ENCODE assay signal across 7 cellular contexts in genomic region chr14:105587482-105588235, GRCh38.
DNase-seq lines count a peak whose midpoint lies in the region; ATAC-seq and TF ChIP-seq lines count a peak whose summit lies in the region.
"Not testable (repeated sequence)": the region's sequence is repeated elsewhere in the genome, so short reads cannot be mapped to it uniquely, and the experiment has no call there.

No MANE protein-coding gene starts in this region.

- H3K4me1 ChIP-seq in RWPE2 (ENCODE audit: insufficient read depth, poor library complexity, severe bottlenecking); osteoblast (ENCODE audit: insufficient read depth, low read length); upper lobe of right lung: not testable (repeated sequence)

- H3K9me3 Mint-ChIP-seq in chondrocyte (ENCODE audit: low read depth); stimulated activated memory B cell treated with anti-CD40 and anti-IgM and Interleukin-4, amounts not matched to agents 10 μg/mL and 1 μg/mL and 100 μg/mL, for 72 hours: not testable (repeated sequence)

- not testable (repeated sequence) for H3K27me3 Mint-ChIP-seq in chondrocyte (ENCODE audit: low read depth); stimulated activated memory B cell treated with anti-CD40 and anti-IgM and Interleukin-4, amounts not matched to agents 10 μg/mL and 1 μg/mL and 100 μg/mL, for 72 hours

- intact Hi-C loops in upper lobe of right lung (cut with DNase I), result loop anchor here (10.0 kb wide), 1 partner anchor 117 kb away; no protein-coding TSS in a partner anchor

- not testable (repeated sequence) for ATAC-seq in RWPE2 (ENCODE audit: low read depth); stimulated activated memory B cell treated with anti-CD40 and anti-IgM and Interleukin-4, amounts not matched to agents 10 μg/mL and 1 μg/mL and 100 μg/mL, for 72 hours; upper lobe of right lung

- not testable (repeated sequence) for H3K4me1 Mint-ChIP-seq in chondrocyte (ENCODE audit: low read depth)
- H3K4me1 Mint-ChIP-seq in stimulated activated memory B cell treated with anti-CD40 and anti-IgM and Interleukin-4, amounts not matched to agents 10 μg/mL and 1 μg/mL and 100 μg/mL, for 72 hours, result peaks cover 38% of the 10 kb centered on the region

- H3K4me3 ChIP-seq in GM06990 (replicated peaks; ENCODE audit: low read depth, low read length), result peak overlapping the region; percentile 41
- H3K4me3 ChIP-seq in RWPE2 (ENCODE audit: severe bottlenecking); osteoblast (ENCODE audit: insufficient read depth, low read length); upper lobe of right lung: not testable (repeated sequence)

- not testable (repeated sequence) for H3K27ac ChIP-seq in RWPE2 (ENCODE audit: poor library complexity, severe bottlenecking); osteoblast (ENCODE audit: low read depth, low read length); upper lobe of right lung

- not testable (repeated sequence) for TF ChIP-seq CTCF in GM06990 (IDR thresholded peaks at IDR 0.05; ENCODE audit: insufficient read depth, low read length, poor library complexity, severe bottlenecking); RWPE2 (IDR thresholded peaks at IDR 0.05; ENCODE audit: poor library complexity, severe bottlenecking); chondrocyte (IDR thresholded peaks at IDR 0.05); osteoblast (IDR thresholded peaks at IDR 0.05; ENCODE audit: extremely low read depth, low read depth, low read length); upper lobe of right lung (IDR thresholded peaks at IDR 0.05)

- not testable (repeated sequence) for H3K27ac Mint-ChIP-seq in chondrocyte (ENCODE audit: unreplicated experiment)
- peak overlapping the region; percentile 97 for H3K27ac Mint-ChIP-seq in stimulated activated memory B cell treated with anti-CD40 and anti-IgM and Interleukin-4, amounts not matched to agents 10 μg/mL and 1 μg/mL and 100 μg/mL, for 72 hours

- H2AFZ ChIP-seq in osteoblast (ENCODE audit: low read length), result not testable (repeated sequence)

- H3K9me3 ChIP-seq in RWPE2 (ENCODE audit: severe bottlenecking); osteoblast (ENCODE audit: low read depth, low read length); upper lobe of right lung: not testable (repeated sequence)

- not testable (repeated sequence) for H3K79me2 ChIP-seq in osteoblast (ENCODE audit: insufficient read depth, low read length)

- not testable (repeated sequence) for H3K36me3 Mint-ChIP-seq in chondrocyte (ENCODE audit: low read depth)
- peaks cover 23% of the 10 kb centered on the region for H3K36me3 Mint-ChIP-seq in stimulated activated memory B cell treated with anti-CD40 and anti-IgM and Interleukin-4, amounts not matched to agents 10 μg/mL and 1 μg/mL and 100 μg/mL, for 72 hours

- H3K4me3 Mint-ChIP-seq in chondrocyte (ENCODE audit: unreplicated experiment), result not testable (repeated sequence)
- peak overlapping the region; percentile 76 for H3K4me3 Mint-ChIP-seq in stimulated activated memory B cell treated with anti-CD40 and anti-IgM and Interleukin-4, amounts not matched to agents 10 μg/mL and 1 μg/mL and 100 μg/mL, for 72 hours

- not testable (repeated sequence) for H3K27me3 ChIP-seq in GM06990 (replicated peaks; ENCODE audit: control insufficient read depth, insufficient read depth, low read length); RWPE2 (ENCODE audit: insufficient read depth, poor library complexity, severe bottlenecking); osteoblast (ENCODE audit: insufficient read depth, low read length); upper lobe of right lung

- not testable (repeated sequence) for H4K20me1 ChIP-seq in osteoblast (ENCODE audit: insufficient read depth, low read length)

- not testable (repeated sequence) for H3K36me3 ChIP-seq in GM06990 (ENCODE audit: control insufficient read depth, insufficient read depth, low read length); RWPE2 (ENCODE audit: low read depth); osteoblast (ENCODE audit: insufficient read depth, low read length); upper lobe of right lung

- H3K4me2 ChIP-seq in osteoblast (ENCODE audit: insufficient read depth, low read length), result not testable (repeated sequence)

- DNase-seq in GM06990 (ENCODE audit: extremely low read depth, insufficient read length), result not testable (repeated sequence)
- DNase-seq in RWPE2 (ENCODE audit: low spot score) (peak; percentile 61), chondrocyte (ENCODE audit: low spot score) (peak; percentile 77), islet precursor cell (peak; percentile 19), osteoblast (ENCODE audit: insufficient read length, low spot score, missing footprints) (peak; percentile 75), upper lobe of right lung (peak; percentile 58)
